ENCODE assay signal across 11 cellular contexts in genomic region chr22:18958738-18959137, GRCh38. TPM values are rescaled to one million over a fixed set of nuclear protein-coding genes. Genes with fewer than 3 reads are reported as not detected.
DNase-seq lines count a peak whose midpoint lies in the region; ATAC-seq, FAIRE-seq and TF ChIP-seq lines count a peak whose summit lies in the region.
"Not testable (repeated sequence)": the region's sequence is repeated elsewhere in the genome, so short reads cannot be mapped to it uniquely, and the experiment has no call there.
"Had no signal": no experiment of that assay in that cellular context is flagged by ENCODE, and none has a peak within 500 bp of the region (broad histone marks: within the 10 kb centered on the region; RNA-seq: fewer than 3 reads in every experiment).

No MANE protein-coding gene starts in this region.

- ATAC-seq in lower lobe of right lung: not testable (repeated sequence)

- TF ChIP-seq CTCF in dorsolateral prefrontal cortex (IDR thresholded peaks at IDR 0.05 in 54 of 56, conservative IDR thresholded peaks at IDR 0.05 in 2 of 56; ENCODE audit: low read depth in 1 of 56, partially characterized antibody in 56 of 56); lower lobe of right lung (IDR thresholded peaks at IDR 0.05): not testable (repeated sequence)

- H3K27me3 ChIP-seq in dorsolateral prefrontal cortex; lower lobe of right lung (ENCODE audit: low read depth): not testable (repeated sequence)

- FAIRE-seq in RCC 7860 (lab: Jason Lieb, UNC): peak; percentile 43

- DNase-seq in HT-29 (ENCODE audit: low spot score): peak; percentile 2
- DNase-seq in RCC 7860 (ENCODE audit: low spot score): peak; percentile 59
- peak; percentile 24 for DNase-seq in activated CD4-positive, CD25-positive, alpha-beta regulatory T cell treated with anti-CD3 and anti-CD28 coated beads, Interleukin-2, amount 50 U/mL, for 72 hours
- peak; percentile 19 for DNase-seq in activated naive CD8-positive, alpha-beta T cell treated with anti-CD3 and anti-CD28 coated beads for 36 hours
- peak in 6 of 10 donors; percentile 2 to 49 (median 34) for DNase-seq in dorsolateral prefrontal cortex
- peak; percentile 8 for DNase-seq in lower lobe of right lung
- DNase-seq in stimulated activated CD4-positive, alpha-beta T cell treated with anti-CD3 and anti-CD28 coated beads, Interleukin-15, amount 100 ng/mL, for 24 hours: peak; percentile 20

- H3K4me3 Mint-ChIP-seq in activated naive CD8-positive, alpha-beta T cell treated with anti-CD3 and anti-CD28 coated beads for 36 hours: not testable (repeated sequence)

- H3K27ac Mint-ChIP-seq in activated naive CD8-positive, alpha-beta T cell treated with anti-CD3 and anti-CD28 coated beads for 36 hours: not testable (repeated sequence)

- H3K27me3 Mint-ChIP-seq in activated naive CD8-positive, alpha-beta T cell treated with anti-CD3 and anti-CD28 coated beads for 36 hours: not testable (repeated sequence)

- intact Hi-C loops in dorsolateral prefrontal cortex (cut with DNase I); lower lobe of right lung (cut with DNase I): not testable (repeated sequence)

- H3K4me1 Mint-ChIP-seq in activated naive CD8-positive, alpha-beta T cell treated with anti-CD3 and anti-CD28 coated beads for 36 hours: not testable (repeated sequence)

- not testable (repeated sequence) for H3K36me3 ChIP-seq in lower lobe of right lung

- H3K9me3 Mint-ChIP-seq in activated naive CD8-positive, alpha-beta T cell treated with anti-CD3 and anti-CD28 coated beads for 36 hours: not testable (repeated sequence)

- H3K4me1 ChIP-seq in lower lobe of right lung: not testable (repeated sequence)

- H3K36me3 Mint-ChIP-seq in activated naive CD8-positive, alpha-beta T cell treated with anti-CD3 and anti-CD28 coated beads for 36 hours: not testable (repeated sequence)

- peak overlapping the region in 4 of 59 donors; percentile 3 to 42 (median 24) for H3K27ac ChIP-seq in dorsolateral prefrontal cortex
- not testable (repeated sequence) for H3K27ac ChIP-seq in lower lobe of right lung

- H3K4me3 ChIP-seq in dorsolateral prefrontal cortex, lower lobe of right lung: not testable (repeated sequence)

- not testable (repeated sequence) for H3K9me3 ChIP-seq in lower lobe of right lung

RNA-seq across cellular contexts. Expression of gene PRODH, which starts 22.6 kb away (rescaled TPM):
- total RNA-seq in HT-29 (2014; rRNA removed; shearing (Covaris generic)): 1.4 and 2.0 TPM in 2 replicates
- total RNA-seq in activated naive CD8-positive, alpha-beta T cell treated with anti-CD3 and anti-CD28 coated beads for 36 hours: not detected
- total RNA-seq in dorsolateral prefrontal cortex (100 to 1,000 TPM in 18 of 120 experiments, 10 to 100 TPM in 101, 1 to 10 TPM in 1; 8.8 to 164 (median 65.6) TPM), lower lobe of right lung (33.9 TPM)
- total RNA-seq: activated B cell treated with CpG ODN at 0.5 μM for 24 hours; CD4-positive, alpha-beta T cell; endothelial cell of umbilical vein; natural killer cell had no signal

RNA-seq across cellular contexts. Expression of gene DGCR6, which starts 52.6 kb away (rescaled TPM):
- 0.70 and 2.2 TPM in 2 replicates for total RNA-seq in HT-29 (2014; rRNA removed; shearing (Covaris generic))
- 1 to 10 TPM in 1 of 2 experiments, under 1 TPM in 1; 0.68 to 2.1 TPM for total RNA-seq in activated naive CD8-positive, alpha-beta T cell treated with anti-CD3 and anti-CD28 coated beads for 36 hours
- total RNA-seq in dorsolateral prefrontal cortex (10 to 100 TPM in 119 of 120 experiments, 1 to 10 TPM in 1; 8.4 to 98.3 (median 25.4) TPM), lower lobe of right lung (4.5 TPM)

Comparison
In these comparisons a context has a peak if more than half of its experiments do, and no peak if none do; other contexts are left out.
1. DNase-seq: peak in every context shown above with its lines; median percentile 59 in RCC 7860; 34 in dorsolateral prefrontal cortex; 24 in activated CD4-positive, CD25-positive, alpha-beta regulatory T cell treated with anti-CD3 and anti-CD28 coated beads, Interleukin-2, amount 50 U/mL, for 72 hours; 20 in stimulated activated CD4-positive, alpha-beta T cell treated with anti-CD3 and anti-CD28 coated beads, Interleukin-15, amount 100 ng/mL, for 24 hours; 19 in activated naive CD8-positive, alpha-beta T cell treated with anti-CD3 and anti-CD28 coated beads for 36 hours; 8 in lower lobe of right lung; 2 in HT-29.